ENCODE assay signal across 11 cellular contexts in the genomic region with DNA sequence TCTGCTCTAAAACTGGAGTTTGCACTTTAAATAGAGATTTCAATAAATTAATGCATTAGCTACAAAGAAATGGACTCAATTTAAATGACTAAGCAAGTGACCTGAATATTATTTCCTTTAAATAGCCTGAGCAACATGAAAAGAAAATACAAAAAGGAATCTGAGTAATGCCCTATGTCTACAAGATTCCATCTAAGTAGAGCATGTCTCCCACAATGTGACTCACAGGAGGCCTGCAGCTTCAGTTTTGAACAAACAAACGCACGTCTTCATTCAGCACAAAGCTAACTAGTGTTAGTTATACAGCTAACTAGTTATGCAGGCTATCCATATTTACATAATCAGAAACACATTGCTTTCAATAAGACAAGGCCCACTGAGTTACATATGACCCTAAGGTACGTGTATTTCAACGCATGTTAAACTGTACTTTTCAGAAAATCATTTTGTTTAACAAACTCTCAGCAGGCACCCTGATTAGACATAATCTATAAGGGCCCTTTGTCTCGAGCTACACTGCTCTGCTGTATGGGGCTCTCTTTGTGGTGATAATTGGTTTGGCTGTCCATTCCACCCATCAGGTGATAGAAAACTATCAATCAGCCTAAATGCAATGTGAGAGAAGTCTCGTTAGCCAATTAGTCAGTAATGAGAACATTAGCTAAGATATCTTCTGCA.
A peak's percentile ranks its signal among the peaks of the same experiment; 100 is the strongest.
DNase-seq lines count a peak whose midpoint lies in the region; ATAC-seq and TF ChIP-seq lines count a peak whose summit lies in the region.
"Had no signal": no experiment of that assay in that cellular context is flagged by ENCODE, and none has a peak within 500 bp of the region (broad histone marks: within the 10 kb centered on the region; RNA-seq: fewer than 3 reads in every experiment).

No MANE protein-coding gene starts in this region.

- peak in 1 of 2 experiments; percentile 69; a peak in 2 of 4 replicates for TF ChIP-seq EP300 in SK-N-SH (IDR thresholded peaks at IDR 0.05; ENCODE audit: borderline replicate concordance in 1 of 2, low read depth in 1 of 2, low read length in 1 of 2)

- no peaks in the 10 kb centered on the region; the same call in 1 of the 2 replicates for H3K79me2 ChIP-seq in SK-N-SH (ENCODE audit: insufficient read depth)

- ATAC-seq in stimulated activated effector memory CD8-positive, alpha-beta T cell treated with anti-CD3 and anti-CD28 coated beads, Interleukin-12 subunit alpha, Interleukin-12 subunit beta, amount 100 ng/mL, for 72 hours: peak; percentile 76

- H3K4me1 Mint-ChIP-seq in stimulated activated effector memory CD8-positive, alpha-beta T cell treated with anti-CD3 and anti-CD28 coated beads, Interleukin-12 subunit alpha, Interleukin-12 subunit beta, amount 100 ng/mL, for 72 hours: peaks cover 6% of the 10 kb centered on the region

- H4K20me1 ChIP-seq in SK-N-SH (ENCODE audit: insufficient read depth): no peaks in the 10 kb centered on the region

- no peak for TF ChIP-seq RAD21 in SK-N-SH (IDR thresholded peaks at IDR 0.05; ENCODE audit: low read length)

- peak overlapping the region; percentile 67 for H3K4me2 ChIP-seq in SK-N-SH

- 0 out of 4 replicates have a peak overlapping the region, but pooled peaks of 1 of the 2 experiments have one; percentile 16 for H3K4me3 ChIP-seq in SK-N-SH (ENCODE audit: low read depth in 2 of 2, low read length in 1 of 2)
- H3K4me3 ChIP-seq in fibroblast of the aortic adventitia (ENCODE audit: low read depth, low read length): no peak overlapping the region

- POLR2A ChIA-PET in SK-N-SH (lab: Yijun Ruan, JAX): no interaction called here

- H3F3A ChIP-seq in SK-N-SH (replicated peaks; ENCODE audit: insufficient read depth): peaks cover 22% of the 10 kb centered on the region

- peak overlapping the region; percentile 64 to 97 for H3K27ac ChIP-seq in SK-N-SH (ENCODE audit: low read depth in 2 of 2, low read length in 1 of 2)

- no peak overlapping the region for H3K4me3 Mint-ChIP-seq in stimulated activated effector memory CD8-positive, alpha-beta T cell treated with anti-CD3 and anti-CD28 coated beads, Interleukin-12 subunit alpha, Interleukin-12 subunit beta, amount 100 ng/mL, for 72 hours
- H3K4me3 Mint-ChIP-seq: dendritic cell treated with granulocyte-macrophage colony-stimulating factor and Interleukin-4, amounts not matched to agents 40 ng/mL and 50 ng/mL, for 4 days had no signal

- H3K27me3 ChIP-seq in SK-N-SH (ENCODE audit: insufficient read depth): no peaks in the 10 kb centered on the region
- H3K27me3 ChIP-seq: BE2C had no signal

- WGBS in SK-N-SH (ENCODE audit: low lambda C conversion rate): 44% methylated on average over 6 of the region's 6 CpGs

- H3K9me2 ChIP-seq in SK-N-SH: no peaks in the 10 kb centered on the region

- no peaks in the 10 kb centered on the region for H3K9me3 Mint-ChIP-seq in stimulated activated effector memory CD8-positive, alpha-beta T cell treated with anti-CD3 and anti-CD28 coated beads, Interleukin-12 subunit alpha, Interleukin-12 subunit beta, amount 100 ng/mL, for 72 hours
- H3K9me3 Mint-ChIP-seq: dendritic cell treated with granulocyte-macrophage colony-stimulating factor and Interleukin-4, amounts not matched to agents 40 ng/mL and 50 ng/mL, for 4 days had no signal

- peaks cover 9 to 13% of the 10 kb centered on the region in 2 experiments for H3K4me1 ChIP-seq in SK-N-SH (ENCODE audit: control insufficient read depth in 1 of 2, insufficient read depth in 2 of 2, low read depth in 1 of 2, low read length in 1 of 2)

- H2AFZ ChIP-seq in SK-N-SH (ENCODE audit: low read depth): no peak overlapping the region

- CTCF ChIA-PET in SK-N-SH (lab: Yijun Ruan, JAX): interaction anchor here (0.6 to 1.2 kb wide), 4 partner anchors 111 to 329 kb away, joined by 3 read pairs; no protein-coding TSS in a partner anchor

- peak overlapping the region; percentile 40 for H3K27ac Mint-ChIP-seq in stimulated activated effector memory CD8-positive, alpha-beta T cell treated with anti-CD3 and anti-CD28 coated beads, Interleukin-12 subunit alpha, Interleukin-12 subunit beta, amount 100 ng/mL, for 72 hours
- H3K27ac Mint-ChIP-seq: dendritic cell treated with granulocyte-macrophage colony-stimulating factor and Interleukin-4, amounts not matched to agents 40 ng/mL and 50 ng/mL, for 4 days had no signal

- DNase-seq in SIG-M5 treated with dmso at 0.1 percent for 504 hours (lab: John Stamatoyannopoulos, UW; ENCODE audit: unreplicated experiment): peak; percentile 60
- no peak for DNase-seq in SIG-M5 (lab: John Stamatoyannopoulos, UW)
- no peak for DNase-seq in SK-N-SH
- peak; percentile 76 for DNase-seq in fibroblast of the aortic adventitia (ENCODE audit: low read depth)
- DNase-seq in stimulated activated effector memory CD8-positive, alpha-beta T cell treated with anti-CD3 and anti-CD28 coated beads, Interleukin-12 subunit alpha, Interleukin-12 subunit beta, amount 100 ng/mL, for 72 hours (ENCODE audit: low spot score in 2 of 2): no peak
- no peak for DNase-seq in SKM-1 treated with dmso at 0.1 percent for 144 hours (lab: John Stamatoyannopoulos, UW; ENCODE audit: unreplicated experiment)
- no peak for DNase-seq in NCI-H774 (lab: John Stamatoyannopoulos, UW)
- DNase-seq in NK-92 (lab: John Stamatoyannopoulos, UW; ENCODE audit: unreplicated experiment): no peak
- DNase-seq: BE2C, NCI-H2081 treated with DMSO at 0.1 percent for 48 hours had no signal

- H3K36me3 ChIP-seq in SK-N-SH (replicated peaks in 1 of 2; ENCODE audit: control insufficient read depth in 1 of 2, insufficient read depth in 2 of 2, low read length in 1 of 2): no peaks in the 10 kb centered on the region
- H3K36me3 ChIP-seq: BE2C had no signal

- no peaks in the 10 kb centered on the region for H3K36me3 Mint-ChIP-seq in stimulated activated effector memory CD8-positive, alpha-beta T cell treated with anti-CD3 and anti-CD28 coated beads, Interleukin-12 subunit alpha, Interleukin-12 subunit beta, amount 100 ng/mL, for 72 hours

- H3K9ac ChIP-seq in SK-N-SH: peak overlapping the region; percentile 73

- H3K9me3 ChIP-seq in SK-N-SH: no peaks in the 10 kb centered on the region
- H3K9me3 ChIP-seq: BE2C had no signal

- TF ChIP-seq CTCF in SK-N-SH (IDR thresholded peaks at IDR 0.05): no peak
- no peak for TF ChIP-seq CTCF in fibroblast of the aortic adventitia (IDR thresholded peaks at IDR 0.05; ENCODE audit: insufficient read depth, low read length)

TF ChIP-seq in SK-N-SH, 30 proteins besides CTCF, POLR2A, EP300 and RAD21 (continues in another document):
- TF ChIP-seq, protein P1, sequence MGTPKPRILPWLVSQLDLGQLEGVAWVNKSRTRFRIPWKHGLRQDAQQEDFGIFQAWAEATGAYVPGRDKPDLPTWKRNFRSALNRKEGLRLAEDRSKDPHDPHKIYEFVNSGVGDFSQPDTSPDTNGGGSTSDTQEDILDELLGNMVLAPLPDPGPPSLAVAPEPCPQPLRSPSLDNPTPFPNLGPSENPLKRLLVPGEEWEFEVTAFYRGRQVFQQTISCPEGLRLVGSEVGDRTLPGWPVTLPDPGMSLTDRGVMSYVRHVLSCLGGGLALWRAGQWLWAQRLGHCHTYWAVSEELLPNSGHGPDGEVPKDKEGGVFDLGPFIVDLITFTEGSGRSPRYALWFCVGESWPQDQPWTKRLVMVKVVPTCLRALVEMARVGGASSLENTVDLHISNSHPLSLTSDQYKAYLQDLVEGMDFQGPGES (IDR thresholded peaks at IDR 0.05; ENCODE audit: low read depth, low read length): no peak
- TF ChIP-seq, protein P2, sequence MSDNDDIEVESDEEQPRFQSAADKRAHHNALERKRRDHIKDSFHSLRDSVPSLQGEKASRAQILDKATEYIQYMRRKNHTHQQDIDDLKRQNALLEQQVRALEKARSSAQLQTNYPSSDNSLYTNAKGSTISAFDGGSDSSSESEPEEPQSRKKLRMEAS (IDR thresholded peaks at IDR 0.05; ENCODE audit: low read depth): peak; percentile 63; the same call in 1 of the 2 replicates
- TF ChIP-seq REST (IDR thresholded peaks at IDR 0.05; ENCODE audit: low read depth, low read length) (no peak), ZBTB33 (IDR thresholded peaks at IDR 0.05; ENCODE audit: borderline replicate concordance, low read depth) (no peak), SMC3 (IDR thresholded peaks at IDR 0.05; ENCODE audit: low read depth, low read length) (no peak)

Comparison
In these comparisons a context has a peak if more than half of its experiments do, and no peak if none do; other contexts are left out.
1. DNase-seq: peak in SIG-M5 treated with dmso at 0.1 percent for 504 hours (single experiment) and fibroblast of the aortic adventitia (single experiment); none in SIG-M5 (single experiment), SK-N-SH (single experiment), stimulated activated effector memory CD8-positive, alpha-beta T cell treated with anti-CD3 and anti-CD28 coated beads, Interleukin-12 subunit alpha, Interleukin-12 subunit beta, amount 100 ng/mL, for 72 hours (0 of 2), SKM-1 treated with dmso at 0.1 percent for 144 hours (single experiment), NCI-H774 (single experiment) and NK-92 (single experiment).